ENCODE assay signal across 2 cellular contexts in genomic region chr1:32992489-32993214, GRCh38.
A peak's percentile ranks its signal among the peaks of the same experiment; 100 is the strongest.
TF ChIP-seq lines count a peak whose summit lies in the region.

No MANE protein-coding gene starts in this region.

TF ChIP-seq in GM23338, 12 proteins besides CTCF, POLR2A, EP300 and RAD21:
- TF ChIP-seq NANOG (IDR thresholded peaks at IDR 0.05; ENCODE audit: borderline replicate concordance) (no peak), ZNF462 (CRISPR knock-in tag; IDR thresholded peaks at IDR 0.05) (0 out of 2 replicates have a peak, but pooled peaks have one; percentile 15)

TF ChIP-seq in IMR-90, 13 proteins besides CTCF, POLR2A, EP300 and RAD21:
- no peak for TF ChIP-seq MXI1 (IDR thresholded peaks at IDR 0.05; ENCODE audit: borderline replicate concordance, low read depth, low read length)
- peak; percentile 46; the same call in 1 of the 2 replicates for TF ChIP-seq NFE2L2 (IDR thresholded peaks at IDR 0.05; ENCODE audit: low read depth, low read length)
- no peak for TF ChIP-seq SMC3 (IDR thresholded peaks at IDR 0.05; ENCODE audit: low read depth, low read length)
- TF ChIP-seq CEBPB (IDR thresholded peaks at IDR 0.05; ENCODE audit: low read depth, low read length), result peak; percentile 69; the same call in 1 of the 2 replicates
- 0 out of 2 replicates have a peak, but pooled peaks have one; percentile 5 for TF ChIP-seq FOS (IDR thresholded peaks at IDR 0.05; ENCODE audit: low read depth, low read length)
